ENCODE assay signal across 22 cellular contexts in genomic region chr9:138038244-138038671, GRCh38.
DNase-seq lines count a peak whose midpoint lies in the region; ATAC-seq and TF ChIP-seq lines count a peak whose summit lies in the region.
"Had no signal": no experiment of that assay in that cellular context is flagged by ENCODE, and none has a peak within 500 bp of the region (broad histone marks: within the 10 kb centered on the region; RNA-seq: fewer than 3 reads in every experiment).

No MANE protein-coding gene starts in this region.

- TF ChIP-seq RAD21 in liver (IDR thresholded peaks at IDR 0.05): no peak

- H3K36me3 ChIP-seq in BE2C: no peaks in the 10 kb centered on the region
- no peaks in the 10 kb centered on the region for H3K36me3 ChIP-seq in liver (ENCODE audit: control insufficient read depth in 4 of 4, insufficient read depth in 3 of 4, low read depth in 1 of 4, low read length in 3 of 4)
- H3K36me3 ChIP-seq in tibial artery: no peaks in the 10 kb centered on the region
- H3K36me3 ChIP-seq: ovary, thoracic aorta had no signal

- ATAC-seq in HG03045 (IDR thresholded peaks at IDR 0.05; ENCODE audit: unreplicated experiment): no peak
- ATAC-seq: activated naive CD4-positive, alpha-beta T cell treated with anti-CD3 and anti-CD28 coated beads, Interleukin-2, amount 50 U/mL, for 72 hours; mucosa of descending colon; right cardiac atrium had no signal

- H3K4me1 ChIP-seq in BE2C (no peaks in the 10 kb centered on the region), liver (ENCODE audit: control insufficient read depth in 4 of 4, insufficient read depth in 4 of 4, low read length in 3 of 4) (no peaks in the 10 kb centered on the region), tibial artery (no peaks in the 10 kb centered on the region)

- intact Hi-C loops in tibial artery (cut with DNase I; ENCODE audit: low total_unique reads): no loop called here

- TF ChIP-seq CTCF in BE2C (IDR thresholded peaks at IDR 0.05; ENCODE audit: low read depth, low read length): no peak; the same call in 1 of the 2 replicates
- TF ChIP-seq CTCF in fibroblast of villous mesenchyme (IDR thresholded peaks at IDR 0.05; ENCODE audit: insufficient read depth, low read depth, low read length): no peak
- TF ChIP-seq CTCF in liver (IDR thresholded peaks at IDR 0.05; ENCODE audit: low read depth, low read length, missing input control): no peak
- no peak for TF ChIP-seq CTCF in tibial artery (IDR thresholded peaks at IDR 0.05)

- WGBS in liver: 51% methylated on average over 7 of the region's 7 CpGs

- H3K9ac ChIP-seq in liver (ENCODE audit: low read depth in 1 of 2, low read length in 2 of 2): no peak overlapping the region

- DNase-seq in BE2C (peak; percentile 59), ELF-1 (ENCODE audit: low read depth, low spot score) (peak; percentile 40), fibroblast of villous mesenchyme (ENCODE audit: low read depth) (peak; percentile 19), tibial artery (no peak), NCI-H510A (lab: John Stamatoyannopoulos, UW) (no peak), RPMI8226 (no peak)
- DNase-seq: activated CD4-positive, alpha-beta T cell treated with anti-CD3 and anti-CD28 coated beads for 1 hour; anterior cingulate cortex; KG1; mucosa of descending colon; NCI-H526 treated with DMSO at 0.1 percent for 48 hours; stimulated activated CD4-positive, alpha-beta T cell treated with anti-CD3 and anti-CD28 coated beads, Interleukin-12 subunit alpha, Interleukin-12 subunit beta, amount 100 ng/mL, for 4 hours; stimulated activated CD4-positive, alpha-beta T cell treated with anti-CD3 and anti-CD28 coated beads, Interleukin-4, amount 100 ng/mL, for 4 hours; stimulated activated naive CD4-positive, alpha-beta T cell; SW 1271 had no signal

- no peaks in the 10 kb centered on the region for H3K9me3 ChIP-seq in BE2C
- H3K9me3 ChIP-seq in liver (ENCODE audit: control insufficient read depth in 4 of 4, low read length in 3 of 4): no peaks in the 10 kb centered on the region
- H3K9me3 ChIP-seq in tibial artery: no peaks in the 10 kb centered on the region
- H3K9me3 ChIP-seq: mucosa of descending colon, ovary, thoracic aorta had no signal

- H3K4me3 ChIP-seq in BE2C (ENCODE audit: low read depth, low read length): peak overlapping the region; percentile 33
- H3K4me3 ChIP-seq in fibroblast of villous mesenchyme (ENCODE audit: low read depth, low read length): no peak overlapping the region
- no peak overlapping the region for H3K4me3 ChIP-seq in liver (ENCODE audit: low read depth in 1 of 3, low read length in 3 of 3)
- H3K4me3 ChIP-seq in tibial artery: no peak overlapping the region
- H3K4me3 ChIP-seq: mucosa of descending colon, ovary, thoracic aorta had no signal

- H3K27ac ChIP-seq in liver (ENCODE audit: low read depth in 1 of 2, low read length in 2 of 2) (no peak overlapping the region), tibial artery (no peak overlapping the region)
- H3K27ac ChIP-seq: epithelial cell of prostate, ovary, thoracic aorta had no signal

- no peaks in the 10 kb centered on the region for H3K27me3 ChIP-seq in BE2C
- H3K27me3 ChIP-seq in liver (ENCODE audit: control insufficient read depth in 4 of 4, insufficient read depth in 4 of 4, low read length in 3 of 4): peaks cover 0 to 9% (median 3%) of the 10 kb centered on the region in 4 donors
- peaks cover 0 to 21% of the 10 kb centered on the region in 2 donors for H3K27me3 ChIP-seq in tibial artery
- H3K27me3 ChIP-seq: ovary had no signal

TF ChIP-seq in liver, 16 proteins besides CTCF, POLR2A, EP300 and RAD21:
- TF ChIP-seq NR2F2 (IDR thresholded peaks at IDR 0.05): peak; percentile 15
- no peak for TF ChIP-seq YY1 (IDR thresholded peaks at IDR 0.05)
TF ChIP-seq in liver: peak in this region for 1.

Comparison
In these comparisons a context has a peak if more than half of its experiments do, and no peak if none do; other contexts are left out.
1. DNase-seq: peak in BE2C (single experiment), ELF-1 (single experiment) and fibroblast of villous mesenchyme (single experiment); none in tibial artery (0 of 2), NCI-H510A (single experiment) and RPMI8226 (single experiment).